In the genomic region with DNA sequence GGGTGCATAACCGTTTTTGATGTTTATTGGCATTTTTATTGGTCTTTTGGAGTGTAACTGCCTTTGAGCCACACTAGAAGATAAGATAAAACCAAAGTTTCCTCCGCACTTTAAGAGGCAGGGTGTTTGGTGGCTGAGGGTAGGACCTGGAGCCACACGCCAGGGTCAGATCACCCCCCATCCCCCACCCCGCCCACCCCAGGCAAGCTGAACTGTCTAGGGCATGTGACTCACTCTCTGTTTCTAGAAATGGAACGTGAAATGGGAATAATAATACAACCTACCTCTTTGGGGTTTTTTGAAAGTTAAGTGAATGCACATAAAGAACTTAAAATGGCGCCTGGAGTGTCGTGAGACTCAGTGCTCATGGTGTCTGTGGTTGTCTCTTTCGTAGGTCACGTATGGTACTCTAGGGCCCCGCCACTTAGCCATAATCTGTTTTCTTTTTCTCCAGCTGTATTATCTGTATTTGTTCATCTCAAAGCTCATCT, we compare ENCODE assay signal across 15 cellular contexts. TPM values are rescaled to one million over a fixed set of nuclear protein-coding genes. Genes with fewer than 3 reads are reported as not detected.
DNase-seq lines count a peak whose midpoint lies in the region; ATAC-seq and TF ChIP-seq lines count a peak whose summit lies in the region.
"Had no signal": no experiment of that assay in that cellular context is flagged by ENCODE, and none has a peak within 500 bp of the region (broad histone marks: within the 10 kb centered on the region; RNA-seq: fewer than 3 reads in every experiment).

No MANE protein-coding gene starts in this region.

- H3K4me1 Mint-ChIP-seq in CD4-positive, CD25-positive, alpha-beta regulatory T cell = peaks cover 32 to 91% (median 75%) of the 10 kb centered on the region in 4 donors
- peaks cover 83 to 91% (median 88%) of the 10 kb centered on the region in 3 donors for H3K4me1 Mint-ChIP-seq in T-cell
- H3K4me1 Mint-ChIP-seq in natural killer cell treated with Interleukin-12 subunit alpha and Interleukin-12 subunit beta and Interleukin-15 and Interleukin-18, amount 100 ng/mL, for 72 hours (ENCODE audit: low read depth in 2 of 2) = peaks cover 64 to 79% of the 10 kb centered on the region in 2 donors

- H3K9me3 Mint-ChIP-seq in CD4-positive, CD25-positive, alpha-beta regulatory T cell = no peaks in the 10 kb centered on the region
- no peaks in the 10 kb centered on the region for H3K9me3 Mint-ChIP-seq in T-cell
- H3K9me3 Mint-ChIP-seq in natural killer cell treated with Interleukin-12 subunit alpha and Interleukin-12 subunit beta and Interleukin-15 and Interleukin-18, amount 100 ng/mL, for 72 hours = no peaks in the 10 kb centered on the region
- H3K9me3 Mint-ChIP-seq: nephron progenitor cell had no signal

- peak overlapping the region; percentile 97 to 100 (median 99) for H3K27ac Mint-ChIP-seq in CD4-positive, CD25-positive, alpha-beta regulatory T cell
- H3K27ac Mint-ChIP-seq in T-cell = peak overlapping the region; percentile 97 to 100
- H3K27ac Mint-ChIP-seq in natural killer cell treated with Interleukin-12 subunit alpha and Interleukin-12 subunit beta and Interleukin-15 and Interleukin-18, amount 100 ng/mL, for 72 hours = peak overlapping the region; percentile 96 to 99
- H3K27ac Mint-ChIP-seq: nephron progenitor cell had no signal

- ATAC-seq in CD4-positive, CD25-positive, alpha-beta regulatory T cell (ENCODE audit: low read depth in 2 of 2) = no peak
- peak; percentile 9 to 26 (median 14) for ATAC-seq in T-cell (replicated peaks in 1 of 4)
- peak; percentile 34 to 41 for ATAC-seq in natural killer cell treated with Interleukin-12 subunit alpha and Interleukin-12 subunit beta and Interleukin-15 and Interleukin-18, amount 100 ng/mL, for 72 hours
- ATAC-seq in HG02759 (IDR thresholded peaks at IDR 0.05; ENCODE audit: unreplicated experiment) = no peak
- no peak for ATAC-seq in GM18517 (IDR thresholded peaks at IDR 0.05; ENCODE audit: unreplicated experiment)

- H3K4me3 Mint-ChIP-seq in CD4-positive, CD25-positive, alpha-beta regulatory T cell = peak overlapping the region; percentile 87 to 93 (median 89)
- peak overlapping the region; percentile 85 to 94 (median 88) for H3K4me3 Mint-ChIP-seq in T-cell
- H3K4me3 Mint-ChIP-seq in natural killer cell treated with Interleukin-12 subunit alpha and Interleukin-12 subunit beta and Interleukin-15 and Interleukin-18, amount 100 ng/mL, for 72 hours = peak overlapping the region; percentile 86
- H3K4me3 Mint-ChIP-seq: nephron progenitor cell had no signal

- peak overlapping the region; percentile 85 for H3K4me3 ChIP-seq in CD4-positive, CD25-positive, alpha-beta regulatory T cell (ENCODE audit: low read depth, low read length)
- H3K4me3 ChIP-seq in foreskin fibroblast (ENCODE audit: low read depth in 1 of 2, low read length in 2 of 2) = no peak overlapping the region

- peaks cover 45% of the 10 kb centered on the region for H3K36me3 Mint-ChIP-seq in CD4-positive, CD25-positive, alpha-beta regulatory T cell
- H3K36me3 Mint-ChIP-seq in T-cell = peaks cover 57% of the 10 kb centered on the region
- H3K36me3 Mint-ChIP-seq in natural killer cell treated with Interleukin-12 subunit alpha and Interleukin-12 subunit beta and Interleukin-15 and Interleukin-18, amount 100 ng/mL, for 72 hours = no peaks in the 10 kb centered on the region

- peak overlapping the region; percentile 100 for H3K27ac ChIP-seq in CD4-positive, CD25-positive, alpha-beta regulatory T cell (ENCODE audit: insufficient read depth, low read length, poor library complexity, severe bottlenecking)
- H3K27ac ChIP-seq: C4-2B, RWPE1 had no signal

- peaks cover 7% of the 10 kb centered on the region for H3K27me3 Mint-ChIP-seq in CD4-positive, CD25-positive, alpha-beta regulatory T cell
- H3K27me3 Mint-ChIP-seq in T-cell = no peaks in the 10 kb centered on the region
- H3K27me3 Mint-ChIP-seq in natural killer cell treated with Interleukin-12 subunit alpha and Interleukin-12 subunit beta and Interleukin-15 and Interleukin-18, amount 100 ng/mL, for 72 hours = no peaks in the 10 kb centered on the region

- CTCF ChIA-PET in T-cell (lab: Charles Lee) = interaction anchor here (0.6 to 3.9 kb wide), 5 partner anchors 8 to 47 kb away, joined by 3 to 28 read pairs (median 3); no protein-coding TSS in a partner anchor

- POLR2A ChIA-PET in T-cell (lab: Charles Lee) = interaction anchor here (0.6 to 5.8 kb wide), 6 partner anchors 7 to 57 kb away, joined by 4 to 133 read pairs (median 6); no protein-coding TSS in a partner anchor

- peaks cover 98% of the 10 kb centered on the region for H3K4me1 ChIP-seq in CD4-positive, CD25-positive, alpha-beta regulatory T cell (ENCODE audit: control insufficient read depth, insufficient read depth, low read length, poor library complexity, severe bottlenecking)

- no peaks in the 10 kb centered on the region for H3K27me3 ChIP-seq in CD4-positive, CD25-positive, alpha-beta regulatory T cell (ENCODE audit: control insufficient read depth, insufficient read depth, low read length)

- H3K9me3 ChIP-seq in CD4-positive, CD25-positive, alpha-beta regulatory T cell (ENCODE audit: control insufficient read depth in 2 of 2, low read length in 2 of 2) = no peaks in the 10 kb centered on the region

- H3K36me3 ChIP-seq in CD4-positive, CD25-positive, alpha-beta regulatory T cell (ENCODE audit: control insufficient read depth, insufficient read depth, low read length) = peaks cover 9% of the 10 kb centered on the region

- DNase-seq in CD4-positive, CD25-positive, alpha-beta regulatory T cell = peak; percentile 33 to 65 (median 59)
- peak in 22 of 34 experiments; percentile 27 to 60 (median 40) for DNase-seq in T-cell
- peak; percentile 44 for DNase-seq in activated naive CD4-positive, alpha-beta T cell treated with anti-CD3 and anti-CD28 coated beads, Interleukin-2, amount 50 U/mL, for 16 hours
- DNase-seq in natural killer cell treated with Interleukin-12 subunit alpha and Interleukin-12 subunit beta and Interleukin-15 and Interleukin-18, amount 100 ng/mL, for 72 hours (ENCODE audit: low spot score) = no peak
- DNase-seq in foreskin fibroblast = no peak
- DNase-seq in HPDE6-E6E7 (ENCODE audit: extremely low spot score) = no peak
- DNase-seq: H7, Kasumi-1, NCI-H2171 treated with DMSO at 0.1 percent for 48 hours, nephron progenitor cell, substantia nigra had no signal

- TF ChIP-seq CTCF in foreskin fibroblast (IDR thresholded peaks at IDR 0.05; ENCODE audit: low read depth, low read length) = no peak

RNA-seq across cellular contexts. Expression of a gene that starts 56.0 kb away (rescaled TPM):
- 650 TPM for total RNA-seq in CD4-positive, CD25-positive, alpha-beta regulatory T cell
- 100 to 1,000 TPM; 244 to 294 (median 270) TPM for polyA plus RNA-seq in CD4-positive, CD25-positive, alpha-beta regulatory T cell
- total RNA-seq in T-cell = 100 to 1,000 TPM; 435 to 627 (median 489) TPM
- 100 to 1,000 TPM; 149 to 210 TPM for total RNA-seq in natural killer cell treated with Interleukin-12 subunit alpha and Interleukin-12 subunit beta and Interleukin-15 and Interleukin-18, amount 100 ng/mL, for 72 hours

Comparison
In these comparisons a context has a peak if more than half of its experiments do, and no peak if none do; other contexts are left out.
1. ATAC-seq: peak in T-cell (4 of 4) and natural killer cell treated with Interleukin-12 subunit alpha and Interleukin-12 subunit beta and Interleukin-15 and Interleukin-18, amount 100 ng/mL, for 72 hours (2 of 2); none in CD4-positive, CD25-positive, alpha-beta regulatory T cell (0 of 2), HG02759 (single experiment) and GM18517 (single experiment).
2. DNase-seq: peak in CD4-positive, CD25-positive, alpha-beta regulatory T cell (3 of 3), T-cell (22 of 34) and activated naive CD4-positive, alpha-beta T cell treated with anti-CD3 and anti-CD28 coated beads, Interleukin-2, amount 50 U/mL, for 16 hours (single experiment); none in natural killer cell treated with Interleukin-12 subunit alpha and Interleukin-12 subunit beta and Interleukin-15 and Interleukin-18, amount 100 ng/mL, for 72 hours (single experiment), foreskin fibroblast (0 of 2) and HPDE6-E6E7 (single experiment).
3. Peak in every context shown above with its lines, with median percentiles within 50 percentile points of each other: H3K27ac Mint-ChIP-seq and H3K4me3 Mint-ChIP-seq.